1 cellular context compared by ENCODE assay signal in the genomic region with DNA sequence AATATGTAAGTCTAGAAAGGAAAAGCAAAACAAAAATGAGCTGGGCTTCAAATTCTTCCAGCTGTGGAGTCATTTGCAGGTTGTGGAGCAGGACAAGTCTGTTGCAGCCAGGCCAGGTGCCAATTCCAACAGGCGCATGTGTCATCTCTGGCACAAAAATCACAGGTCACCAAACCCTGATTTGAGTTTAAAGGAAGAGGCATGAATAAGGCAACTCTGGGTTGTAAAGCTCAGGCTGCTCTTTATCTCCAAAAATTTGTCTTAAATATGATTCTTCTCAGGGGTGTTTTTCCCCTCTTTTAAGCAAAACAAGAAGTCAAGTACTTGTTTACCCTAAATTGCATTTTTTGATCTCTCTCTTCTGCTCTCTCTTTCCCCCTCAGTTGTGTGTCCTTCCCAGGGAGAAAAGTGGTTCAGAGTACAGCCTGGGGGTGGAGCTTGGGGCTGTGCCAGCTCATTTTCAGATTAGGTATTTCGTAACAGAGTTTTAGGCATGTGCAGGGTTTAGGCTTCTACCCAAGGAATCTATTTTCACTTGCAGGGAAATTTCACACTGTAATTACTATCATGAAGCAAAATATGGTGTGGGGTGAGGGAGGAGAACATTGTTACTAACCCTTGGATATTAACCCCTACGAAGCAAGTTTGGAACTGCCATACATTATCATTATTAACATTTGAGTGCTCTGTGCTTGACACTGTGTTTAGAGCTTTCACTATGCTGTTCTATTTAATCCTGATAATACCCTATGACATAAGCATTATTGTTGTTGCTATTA.
A peak's percentile ranks its signal among the peaks of the same experiment; 100 is the strongest.
TF ChIP-seq lines count a peak whose summit lies in the region.

No MANE protein-coding gene starts in this region.

TF ChIP-seq in K562, 482 proteins besides CTCF, POLR2A, EP300 and RAD21 (continued from another document and continues in another):
- TF ChIP-seq ETV6 (IDR thresholded peaks at IDR 0.05; ENCODE audit: borderline replicate concordance in 1 of 2, low read depth in 2 of 2, low read length in 1 of 2): no peak
- TF ChIP-seq ETV6 (CRISPR knock-in tag; IDR thresholded peaks at IDR 0.05; ENCODE audit: borderline replicate concordance): no peak
- TF ChIP-seq HEY1 (CRISPR knock-in tag; IDR thresholded peaks at IDR 0.05; ENCODE audit: borderline replicate concordance): no peak
- no peak for TF ChIP-seq CBX8 (IDR thresholded peaks at IDR 0.05; ENCODE audit: borderline replicate concordance, extremely low read depth, low read depth, low read length, poor library complexity, severe bottlenecking)
- TF ChIP-seq CBX1 (IDR thresholded peaks at IDR 0.05; ENCODE audit: low read depth): no peak
- TF ChIP-seq, protein P1, sequence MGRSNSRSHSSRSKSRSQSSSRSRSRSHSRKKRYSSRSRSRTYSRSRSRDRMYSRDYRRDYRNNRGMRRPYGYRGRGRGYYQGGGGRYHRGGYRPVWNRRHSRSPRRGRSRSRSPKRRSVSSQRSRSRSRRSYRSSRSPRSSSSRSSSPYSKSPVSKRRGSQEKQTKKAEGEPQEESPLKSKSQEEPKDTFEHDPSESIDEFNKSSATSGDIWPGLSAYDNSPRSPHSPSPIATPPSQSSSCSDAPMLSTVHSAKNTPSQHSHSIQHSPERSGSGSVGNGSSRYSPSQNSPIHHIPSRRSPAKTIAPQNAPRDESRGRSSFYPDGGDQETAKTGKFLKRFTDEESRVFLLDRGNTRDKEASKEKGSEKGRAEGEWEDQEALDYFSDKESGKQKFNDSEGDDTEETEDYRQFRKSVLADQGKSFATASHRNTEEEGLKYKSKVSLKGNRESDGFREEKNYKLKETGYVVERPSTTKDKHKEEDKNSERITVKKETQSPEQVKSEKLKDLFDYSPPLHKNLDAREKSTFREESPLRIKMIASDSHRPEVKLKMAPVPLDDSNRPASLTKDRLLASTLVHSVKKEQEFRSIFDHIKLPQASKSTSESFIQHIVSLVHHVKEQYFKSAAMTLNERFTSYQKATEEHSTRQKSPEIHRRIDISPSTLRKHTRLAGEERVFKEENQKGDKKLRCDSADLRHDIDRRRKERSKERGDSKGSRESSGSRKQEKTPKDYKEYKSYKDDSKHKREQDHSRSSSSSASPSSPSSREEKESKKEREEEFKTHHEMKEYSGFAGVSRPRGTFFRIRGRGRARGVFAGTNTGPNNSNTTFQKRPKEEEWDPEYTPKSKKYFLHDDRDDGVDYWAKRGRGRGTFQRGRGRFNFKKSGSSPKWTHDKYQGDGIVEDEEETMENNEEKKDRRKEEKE (IDR thresholded peaks at IDR 0.05; ENCODE audit: borderline replicate concordance in 1 of 2, control insufficient read depth in 1 of 2, low read depth in 2 of 2, low read length in 1 of 2): peak in 1 of 2 experiments; percentile 32; a peak in 1 of 4 replicates
- no peak for TF ChIP-seq SLC30A9 (CRISPR knock-in tag; IDR thresholded peaks at IDR 0.05)
- TF ChIP-seq, protein P2, sequence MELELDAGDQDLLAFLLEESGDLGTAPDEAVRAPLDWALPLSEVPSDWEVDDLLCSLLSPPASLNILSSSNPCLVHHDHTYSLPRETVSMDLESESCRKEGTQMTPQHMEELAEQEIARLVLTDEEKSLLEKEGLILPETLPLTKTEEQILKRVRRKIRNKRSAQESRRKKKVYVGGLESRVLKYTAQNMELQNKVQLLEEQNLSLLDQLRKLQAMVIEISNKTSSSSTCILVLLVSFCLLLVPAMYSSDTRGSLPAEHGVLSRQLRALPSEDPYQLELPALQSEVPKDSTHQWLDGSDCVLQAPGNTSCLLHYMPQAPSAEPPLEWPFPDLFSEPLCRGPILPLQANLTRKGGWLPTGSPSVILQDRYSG (tag; conservative IDR thresholded peaks at IDR 0.05; ENCODE audit: low read depth): no peak
- TF ChIP-seq JUND (IDR thresholded peaks at IDR 0.05; ENCODE audit: borderline replicate concordance, low read depth, low read length): peak; percentile 30; the same call in 1 of the 2 replicates
- peak; percentile 41; the same call in 1 of the 3 replicates for TF ChIP-seq JUND (tag; IDR thresholded peaks at IDR 0.05; ENCODE audit: borderline replicate concordance, low read depth, low read length)
- TF ChIP-seq NFIC (IDR thresholded peaks at IDR 0.05): peak; percentile 94
- TF ChIP-seq SMARCB1 (IDR thresholded peaks at IDR 0.05; ENCODE audit: insufficient read length, low read depth): no peak
- TF ChIP-seq, protein P3, sequence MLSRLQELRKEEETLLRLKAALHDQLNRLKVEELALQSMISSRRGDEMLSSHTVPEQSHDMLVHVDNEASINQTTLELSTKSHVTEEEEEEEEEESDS (CRISPR knock-in tag; IDR thresholded peaks at IDR 0.05): no peak
- TF ChIP-seq PCBP2 (IDR thresholded peaks at IDR 0.05; ENCODE audit: low read depth, low read length, poor library complexity, severe bottlenecking): no peak
- TF ChIP-seq CBX3 (IDR thresholded peaks at IDR 0.05; ENCODE audit: borderline replicate concordance in 1 of 2, low read length in 2 of 2): no peak
- TF ChIP-seq, protein P4, sequence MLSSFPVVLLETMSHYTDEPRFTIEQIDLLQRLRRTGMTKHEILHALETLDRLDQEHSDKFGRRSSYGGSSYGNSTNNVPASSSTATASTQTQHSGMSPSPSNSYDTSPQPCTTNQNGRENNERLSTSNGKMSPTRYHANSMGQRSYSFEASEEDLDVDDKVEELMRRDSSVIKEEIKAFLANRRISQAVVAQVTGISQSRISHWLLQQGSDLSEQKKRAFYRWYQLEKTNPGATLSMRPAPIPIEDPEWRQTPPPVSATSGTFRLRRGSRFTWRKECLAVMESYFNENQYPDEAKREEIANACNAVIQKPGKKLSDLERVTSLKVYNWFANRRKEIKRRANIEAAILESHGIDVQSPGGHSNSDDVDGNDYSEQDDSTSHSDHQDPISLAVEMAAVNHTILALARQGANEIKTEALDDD (IDR thresholded peaks at IDR 0.05): no peak
- TF ChIP-seq PCBP1 (IDR thresholded peaks at IDR 0.05; ENCODE audit: low read depth, low read length, poor library complexity, severe bottlenecking): no peak
- TF ChIP-seq, protein P5, sequence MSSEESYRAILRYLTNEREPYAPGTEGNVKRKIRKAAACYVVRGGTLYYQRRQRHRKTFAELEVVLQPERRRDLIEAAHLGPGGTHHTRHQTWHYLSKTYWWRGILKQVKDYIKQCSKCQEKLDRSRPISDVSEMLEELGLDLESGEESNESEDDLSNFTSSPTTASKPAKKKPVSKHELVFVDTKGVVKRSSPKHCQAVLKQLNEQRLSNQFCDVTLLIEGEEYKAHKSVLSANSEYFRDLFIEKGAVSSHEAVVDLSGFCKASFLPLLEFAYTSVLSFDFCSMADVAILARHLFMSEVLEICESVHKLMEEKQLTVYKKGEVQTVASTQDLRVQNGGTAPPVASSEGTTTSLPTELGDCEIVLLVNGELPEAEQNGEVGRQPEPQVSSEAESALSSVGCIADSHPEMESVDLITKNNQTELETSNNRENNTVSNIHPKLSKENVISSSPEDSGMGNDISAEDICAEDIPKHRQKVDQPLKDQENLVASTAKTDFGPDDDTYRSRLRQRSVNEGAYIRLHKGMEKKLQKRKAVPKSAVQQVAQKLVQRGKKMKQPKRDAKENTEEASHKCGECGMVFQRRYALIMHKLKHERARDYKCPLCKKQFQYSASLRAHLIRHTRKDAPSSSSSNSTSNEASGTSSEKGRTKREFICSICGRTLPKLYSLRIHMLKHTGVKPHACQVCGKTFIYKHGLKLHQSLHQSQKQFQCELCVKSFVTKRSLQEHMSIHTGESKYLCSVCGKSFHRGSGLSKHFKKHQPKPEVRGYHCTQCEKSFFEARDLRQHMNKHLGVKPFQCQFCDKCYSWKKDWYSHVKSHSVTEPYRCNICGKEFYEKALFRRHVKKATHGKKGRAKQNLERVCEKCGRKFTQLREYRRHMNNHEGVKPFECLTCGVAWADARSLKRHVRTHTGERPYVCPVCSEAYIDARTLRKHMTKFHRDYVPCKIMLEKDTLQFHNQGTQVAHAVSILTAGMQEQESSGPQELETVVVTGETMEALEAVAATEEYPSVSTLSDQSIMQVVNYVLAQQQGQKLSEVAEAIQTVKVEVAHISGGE (CRISPR knock-in tag; IDR thresholded peaks at IDR 0.05): peak in 1 of 3 experiments; percentile 8; a peak in 2 of 6 replicates
- no peak for TF ChIP-seq NEUROD1 (IDR thresholded peaks at IDR 0.05; ENCODE audit: borderline replicate concordance, low read depth, low read length, partially characterized antibody)
- no peak for TF ChIP-seq NR1H2 (CRISPR knock-in tag; IDR thresholded peaks at IDR 0.05)
- no peak for TF ChIP-seq MCM7 (IDR thresholded peaks at IDR 0.05)
- TF ChIP-seq, protein P6, sequence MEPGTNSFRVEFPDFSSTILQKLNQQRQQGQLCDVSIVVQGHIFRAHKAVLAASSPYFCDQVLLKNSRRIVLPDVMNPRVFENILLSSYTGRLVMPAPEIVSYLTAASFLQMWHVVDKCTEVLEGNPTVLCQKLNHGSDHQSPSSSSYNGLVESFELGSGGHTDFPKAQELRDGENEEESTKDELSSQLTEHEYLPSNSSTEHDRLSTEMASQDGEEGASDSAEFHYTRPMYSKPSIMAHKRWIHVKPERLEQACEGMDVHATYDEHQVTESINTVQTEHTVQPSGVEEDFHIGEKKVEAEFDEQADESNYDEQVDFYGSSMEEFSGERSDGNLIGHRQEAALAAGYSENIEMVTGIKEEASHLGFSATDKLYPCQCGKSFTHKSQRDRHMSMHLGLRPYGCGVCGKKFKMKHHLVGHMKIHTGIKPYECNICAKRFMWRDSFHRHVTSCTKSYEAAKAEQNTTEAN (CRISPR knock-in tag; IDR thresholded peaks at IDR 0.05): no peak
- TF ChIP-seq ZFP1 (CRISPR knock-in tag; IDR thresholded peaks at IDR 0.05): no peak
- TF ChIP-seq SRF (CRISPR knock-in tag; IDR thresholded peaks at IDR 0.05): no peak
- TF ChIP-seq ZC3H11A (IDR thresholded peaks at IDR 0.05; ENCODE audit: low read depth, low read length): no peak
- no peak for TF ChIP-seq EP400 (IDR thresholded peaks at IDR 0.05)
- no peak for TF ChIP-seq SETDB1 (IDR thresholded peaks at IDR 0.05; ENCODE audit: low read length)
- TF ChIP-seq, protein P7, sequence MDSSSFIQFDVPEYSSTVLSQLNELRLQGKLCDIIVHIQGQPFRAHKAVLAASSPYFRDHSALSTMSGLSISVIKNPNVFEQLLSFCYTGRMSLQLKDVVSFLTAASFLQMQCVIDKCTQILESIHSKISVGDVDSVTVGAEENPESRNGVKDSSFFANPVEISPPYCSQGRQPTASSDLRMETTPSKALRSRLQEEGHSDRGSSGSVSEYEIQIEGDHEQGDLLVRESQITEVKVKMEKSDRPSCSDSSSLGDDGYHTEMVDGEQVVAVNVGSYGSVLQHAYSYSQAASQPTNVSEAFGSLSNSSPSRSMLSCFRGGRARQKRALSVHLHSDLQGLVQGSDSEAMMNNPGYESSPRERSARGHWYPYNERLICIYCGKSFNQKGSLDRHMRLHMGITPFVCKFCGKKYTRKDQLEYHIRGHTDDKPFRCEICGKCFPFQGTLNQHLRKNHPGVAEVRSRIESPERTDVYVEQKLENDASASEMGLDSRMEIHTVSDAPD (CRISPR knock-in tag; IDR thresholded peaks at IDR 0.05): no peak
- TF ChIP-seq ARID1B (IDR thresholded peaks at IDR 0.05): 0 out of 2 replicates have a peak, but pooled peaks have one; percentile 36
- TF ChIP-seq, protein P8, sequence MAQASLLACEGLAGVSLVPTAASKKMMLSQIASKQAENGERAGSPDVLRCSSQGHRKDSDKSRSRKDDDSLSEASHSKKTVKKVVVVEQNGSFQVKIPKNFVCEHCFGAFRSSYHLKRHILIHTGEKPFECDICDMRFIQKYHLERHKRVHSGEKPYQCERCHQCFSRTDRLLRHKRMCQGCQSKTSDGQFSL (CRISPR knock-in tag; IDR thresholded peaks at IDR 0.05): no peak
- TF ChIP-seq, protein P8 (tag; IDR thresholded peaks at IDR 0.05): no peak
- TF ChIP-seq, protein P9, sequence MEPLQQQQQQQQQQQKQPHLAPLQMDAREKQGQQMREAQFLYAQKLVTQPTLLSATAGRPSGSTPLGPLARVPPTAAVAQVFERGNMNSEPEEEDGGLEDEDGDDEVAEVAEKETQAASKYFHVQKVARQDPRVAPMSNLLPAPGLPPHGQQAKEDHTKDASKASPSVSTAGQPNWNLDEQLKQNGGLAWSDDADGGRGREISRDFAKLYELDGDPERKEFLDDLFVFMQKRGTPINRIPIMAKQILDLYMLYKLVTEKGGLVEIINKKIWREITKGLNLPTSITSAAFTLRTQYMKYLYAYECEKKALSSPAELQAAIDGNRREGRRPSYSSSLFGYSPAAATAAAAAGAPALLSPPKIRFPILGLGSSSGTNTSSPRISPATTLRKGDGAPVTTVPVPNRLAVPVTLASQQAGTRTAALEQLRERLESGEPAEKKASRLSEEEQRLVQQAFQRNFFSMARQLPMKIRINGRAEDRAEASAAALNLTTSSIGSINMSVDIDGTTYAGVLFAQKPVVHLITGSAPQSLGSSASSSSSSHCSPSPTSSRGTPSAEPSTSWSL (CRISPR knock-in tag; IDR thresholded peaks at IDR 0.05; ENCODE audit: borderline replicate concordance): no peak
- no peak for TF ChIP-seq MEF2D (tag; conservative IDR thresholded peaks at IDR 0.05; ENCODE audit: low read depth)
- no peak for TF ChIP-seq SREBF2 (CRISPR knock-in tag; IDR thresholded peaks at IDR 0.05)
- TF ChIP-seq STAT5B (CRISPR knock-in tag; IDR thresholded peaks at IDR 0.05): no peak
- TF ChIP-seq, protein P10, sequence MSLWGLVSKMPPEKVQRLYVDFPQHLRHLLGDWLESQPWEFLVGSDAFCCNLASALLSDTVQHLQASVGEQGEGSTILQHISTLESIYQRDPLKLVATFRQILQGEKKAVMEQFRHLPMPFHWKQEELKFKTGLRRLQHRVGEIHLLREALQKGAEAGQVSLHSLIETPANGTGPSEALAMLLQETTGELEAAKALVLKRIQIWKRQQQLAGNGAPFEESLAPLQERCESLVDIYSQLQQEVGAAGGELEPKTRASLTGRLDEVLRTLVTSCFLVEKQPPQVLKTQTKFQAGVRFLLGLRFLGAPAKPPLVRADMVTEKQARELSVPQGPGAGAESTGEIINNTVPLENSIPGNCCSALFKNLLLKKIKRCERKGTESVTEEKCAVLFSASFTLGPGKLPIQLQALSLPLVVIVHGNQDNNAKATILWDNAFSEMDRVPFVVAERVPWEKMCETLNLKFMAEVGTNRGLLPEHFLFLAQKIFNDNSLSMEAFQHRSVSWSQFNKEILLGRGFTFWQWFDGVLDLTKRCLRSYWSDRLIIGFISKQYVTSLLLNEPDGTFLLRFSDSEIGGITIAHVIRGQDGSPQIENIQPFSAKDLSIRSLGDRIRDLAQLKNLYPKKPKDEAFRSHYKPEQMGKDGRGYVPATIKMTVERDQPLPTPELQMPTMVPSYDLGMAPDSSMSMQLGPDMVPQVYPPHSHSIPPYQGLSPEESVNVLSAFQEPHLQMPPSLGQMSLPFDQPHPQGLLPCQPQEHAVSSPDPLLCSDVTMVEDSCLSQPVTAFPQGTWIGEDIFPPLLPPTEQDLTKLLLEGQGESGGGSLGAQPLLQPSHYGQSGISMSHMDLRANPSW (CRISPR knock-in tag; IDR thresholded peaks at IDR 0.05): no peak
- no peak for TF ChIP-seq BCOR (IDR thresholded peaks at IDR 0.05)
- TF ChIP-seq TCFL5 (CRISPR knock-in tag; conservative IDR thresholded peaks at IDR 0.05): no peak
